ENCODE assay signal across 17 cellular contexts in genomic region chrX:108396188-108396885, GRCh38. TPM values are rescaled to one million over a fixed set of nuclear protein-coding genes. Genes with fewer than 3 reads are reported as not detected.
DNase-seq lines count a peak whose midpoint lies in the region; ATAC-seq and TF ChIP-seq lines count a peak whose summit lies in the region.
"Had no signal": no experiment of that assay in that cellular context is flagged by ENCODE, and none has a peak within 500 bp of the region (broad histone marks: within the 10 kb centered on the region; RNA-seq: fewer than 3 reads in every experiment).

No MANE protein-coding gene starts in this region.

- H3K9me3 ChIP-seq in mammary epithelial cell (replicated peaks; ENCODE audit: insufficient read depth, low read length), result peaks cover 4% of the 10 kb centered on the region
- H3K9me3 ChIP-seq: colonic mucosa, psoas muscle had no signal

- no peaks in the 10 kb centered on the region for H3K27me3 ChIP-seq in mammary epithelial cell (ENCODE audit: insufficient read depth, low read length)
- H3K27me3 ChIP-seq: colonic mucosa had no signal

- peak overlapping the region; percentile 86 for H3K9ac ChIP-seq in mammary epithelial cell (ENCODE audit: insufficient read depth, low read length)

- WGBS in mammary epithelial cell (ENCODE audit: low coverage, missing lambda C conversion rate), result 3% methylated on average over 5 of the region's 6 CpGs

- peak overlapping the region; percentile 99 for H3K27ac ChIP-seq in mammary epithelial cell (ENCODE audit: insufficient read depth, low read depth, low read length)
- H3K27ac ChIP-seq: colonic mucosa, psoas muscle had no signal

- peaks cover 24% of the 10 kb centered on the region for H3K79me2 ChIP-seq in mammary epithelial cell (ENCODE audit: insufficient read depth, low read length)

- peak overlapping the region; percentile 82 for H3K4me2 ChIP-seq in mammary epithelial cell (ENCODE audit: insufficient read depth, low read depth, low read length)

- H2AFZ ChIP-seq in mammary epithelial cell (ENCODE audit: low read depth, low read length), result peak overlapping the region; percentile 34

- intact Hi-C loops in mammary epithelial cell (cut with micrococcal nuclease), result loop anchor here (1.0 kb wide), 2 partner anchors 43 to 83 kb away; partner anchors contain the start of gene COL4A5

- no TSS peak for BruUV-seq in mammary epithelial cell (replicated peaks; lab: Mats Ljungman, UMichigan)

- dilution Hi-C loops in mammary epithelial cell (cut with HindIII; ENCODE audit: low sequenced_read_pairs), result no loop called here

- no peaks in the 10 kb centered on the region for H3K36me3 ChIP-seq in mammary epithelial cell (ENCODE audit: insufficient read depth, low read length)
- H3K36me3 ChIP-seq: colonic mucosa had no signal

- CTCF ChIA-PET in mammary epithelial cell (lab: Charles Lee; ENCODE audit: low non-redundant PET), result interaction anchor here (0.9 kb wide), 1 partner anchor 28 kb away, joined by 5 read pairs; no protein-coding TSS in a partner anchor

- DNase-seq in ACHN (peak; percentile 1), HT1080 (ENCODE audit: low read depth) (peak; percentile 51), mammary epithelial cell (peak; percentile 92), iris pigment epithelial cell (ENCODE audit: low read depth) (peak; percentile 54), NCI-H2107 treated with DMSO at 0.1 percent for 48 hours (lab: John Stamatoyannopoulos, UW; ENCODE audit: unreplicated experiment) (no peak), DMS114 treated with DMSO at 0.1 percent for 48 hours (lab: John Stamatoyannopoulos, UW; ENCODE audit: unreplicated experiment) (no peak)
- DNase-seq: activated CD4-positive, alpha-beta T cell treated with anti-CD3 and anti-CD28 coated beads for 4 hours; activated naive CD8-positive, alpha-beta T cell treated with anti-CD3 and anti-CD28 coated beads, Interleukin-2, amount 50 U/mL, for 24 hours; activated T-cell treated with anti-CD3 and anti-CD28 coated beads, Interleukin-2, amount 50 U/mL, for 1 hour; colonic mucosa; DMS153; NCI-H1092 treated with DMSO at 0.1 percent for 48 hours; NCI-H446 treated with DMSO at 0.1 percent for 48 hours; psoas muscle had no signal

- no peak for TF ChIP-seq CTCF in mammary epithelial cell (conservative IDR thresholded peaks at IDR 0.05 in 1 of 2, IDR thresholded peaks at IDR 0.05 in 1 of 2; ENCODE audit: extremely low read depth in 1 of 2, insufficient read depth in 1 of 2, low read depth in 1 of 2, low read length in 2 of 2)

- no peak for ATAC-seq in GM18907 (IDR thresholded peaks at IDR 0.05; ENCODE audit: unreplicated experiment)
- no peak for ATAC-seq in GM19463 (IDR thresholded peaks at IDR 0.05; ENCODE audit: unreplicated experiment)
- ATAC-seq: activated naive CD8-positive, alpha-beta T cell treated with anti-CD3 and anti-CD28 coated beads, Interleukin-2, amount 50 U/mL, for 24 hours; psoas muscle had no signal

- in situ Hi-C loops in ACHN (cut with HindIII; ENCODE audit: low pct_ligation_motif_present, low pct_unique_long_range_greater_than_20kb, low sequenced_read_pairs), result no loop called here
- in situ Hi-C loops in mammary epithelial cell (cut with MboI; ENCODE audit: low sequenced_read_pairs in 2 of 2), result loop anchor here in 1 of 2 donors (5.0 kb wide), 1 partner anchor 84 kb away; no protein-coding TSS in a partner anchor

- peaks cover 57% of the 10 kb centered on the region for H3K4me1 ChIP-seq in mammary epithelial cell (ENCODE audit: insufficient read depth, low read length)
- H3K4me1 ChIP-seq: colonic mucosa, psoas muscle had no signal

- H4K20me1 ChIP-seq in mammary epithelial cell (ENCODE audit: insufficient read depth, low read length), result no peaks in the 10 kb centered on the region

- peak overlapping the region in 1 of 3 experiments; percentile 48 for H3K4me3 ChIP-seq in mammary epithelial cell (replicated peaks in 1 of 3; ENCODE audit: insufficient read depth in 1 of 3, low read depth in 2 of 3, low read length in 3 of 3)
- H3K4me3 ChIP-seq: colonic mucosa, psoas muscle had no signal

RNA-seq across cellular contexts. Expression of gene COL4A6, which starts 41.9 kb away (rescaled TPM):
- total RNA-seq in HT1080 (2014; rRNA removed; shearing (Covaris generic)), result 0.07 and 0.08 TPM in 2 replicates
- 0.34 and 0.41 TPM in 2 replicates for polyA plus RNA-seq in HT1080 (2015; cell fraction: cytosol; rRNA removed)
- 1.2 TPM in 2 replicates for polyA plus RNA-seq in HT1080 (2015; cell fraction: nucleus; rRNA removed)
- total RNA-seq in mammary epithelial cell, result 10 to 100 TPM; 33.7 to 48.6 TPM
- polyA plus RNA-seq in mammary epithelial cell, result 24.7 TPM
- 27.3 TPM for polyA minus RNA-seq in mammary epithelial cell
- total RNA-seq: T-helper 1 cell treated with Interleukin-12 subunit alpha and Interleukin-12 subunit beta and Interleukin-4 antibody, amounts not matched to agents 30 ng/mL and 1 ng/mL, for 36 hours had no signal

RNA-seq across cellular contexts. Expression of gene COL4A5, which starts 43.3 kb away (rescaled TPM):
- total RNA-seq in HT1080 (2014; rRNA removed; shearing (Covaris generic)), result 6.8 and 7.2 TPM in 2 replicates
- polyA plus RNA-seq in HT1080 (2015; cell fraction: cytosol; rRNA removed), result 4.7 and 6.7 TPM in 2 replicates
- polyA plus RNA-seq in HT1080 (2015; cell fraction: nucleus; rRNA removed), result 73.9 and 78.0 TPM in 2 replicates
- 100 to 1,000 TPM; 123 to 132 TPM for total RNA-seq in mammary epithelial cell
- 58.9 TPM for polyA plus RNA-seq in mammary epithelial cell
- polyA minus RNA-seq in mammary epithelial cell, result 166 TPM
- total RNA-seq: T-helper 1 cell treated with Interleukin-12 subunit alpha and Interleukin-12 subunit beta and Interleukin-4 antibody, amounts not matched to agents 30 ng/mL and 1 ng/mL, for 36 hours had no signal

Comparison
In these comparisons a context has a peak if more than half of its experiments do, and no peak if none do; other contexts are left out.
1. DNase-seq: peak in ACHN (single experiment), HT1080 (single experiment), mammary epithelial cell (single experiment) and iris pigment epithelial cell (single experiment); none in NCI-H2107 treated with DMSO at 0.1 percent for 48 hours (single experiment) and DMS114 treated with DMSO at 0.1 percent for 48 hours (single experiment).
2. RNA of gene COL4A6, which starts 41.9 kb away (total RNA-seq): 33.7 to 48.6 TPM in mammary epithelial cell; 0.07 to 0.08 TPM in HT1080; every median in the first group is over 10 times any median in the second.
3. RNA of gene COL4A5, which starts 43.3 kb away (total RNA-seq): 123 to 132 TPM in mammary epithelial cell; 6.8 to 7.2 TPM in HT1080; every median in the first group is over 10 times any median in the second.